1 cellular context compared by ENCODE assay signal in the genomic region with DNA sequence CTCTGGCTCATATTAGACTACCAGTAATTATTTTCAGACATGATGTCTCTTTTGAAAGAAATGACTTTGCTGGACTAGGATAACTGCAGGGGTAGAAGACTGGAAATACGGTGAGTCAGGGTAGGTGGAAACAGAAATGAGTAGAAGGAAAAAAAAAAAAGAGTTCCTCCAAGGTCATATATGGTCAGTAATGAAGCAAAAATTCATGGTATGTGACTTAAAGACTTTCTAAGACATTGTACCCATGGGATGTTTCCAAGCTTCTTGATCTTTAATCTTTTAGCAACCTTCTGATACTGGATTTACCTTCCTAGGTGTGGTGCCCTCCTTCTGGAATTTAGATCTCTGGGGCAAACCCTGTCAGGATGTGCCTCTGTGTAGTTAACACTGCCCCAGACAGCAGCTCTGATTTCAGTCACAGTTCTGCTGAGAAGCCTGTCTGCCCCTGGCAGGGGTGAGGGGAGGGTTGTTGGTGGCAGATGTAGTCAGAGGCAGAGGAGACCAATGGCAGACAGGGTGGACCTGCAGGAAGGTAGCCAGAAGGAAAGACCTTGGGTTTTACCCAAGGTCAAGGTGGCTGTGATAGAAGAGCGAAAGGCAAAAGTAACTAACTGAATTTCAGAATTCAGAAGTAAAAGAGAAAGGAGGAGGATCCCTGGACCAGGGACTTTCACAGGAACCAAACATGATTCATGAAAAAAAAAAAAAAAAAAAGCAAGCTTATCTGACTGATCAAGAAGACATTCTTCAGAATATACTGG.
TF ChIP-seq lines count a peak whose summit lies in the region.

No MANE protein-coding gene starts in this region.

TF ChIP-seq in endothelial cell of umbilical vein, 7 proteins besides CTCF, POLR2A, EP300 and RAD21:
- peak; percentile 79 for TF ChIP-seq GATA2 (IDR thresholded peaks at IDR 0.05; ENCODE audit: insufficient read depth, insufficient read length, low read depth, low read length)
- no peak for TF ChIP-seq EZH2 (IDR thresholded peaks at IDR 0.05; ENCODE audit: borderline replicate concordance, low read depth, low read length, severe bottlenecking)
- TF ChIP-seq JUN (IDR thresholded peaks at IDR 0.05; ENCODE audit: borderline replicate concordance, insufficient read depth, insufficient read length, low read depth) = peak; percentile 76
- TF ChIP-seq MYC (IDR thresholded peaks at IDR 0.05; ENCODE audit: low read depth, low read length) = no peak
- TF ChIP-seq FOS (IDR thresholded peaks at IDR 0.05; ENCODE audit: borderline replicate concordance, insufficient read depth, low read length) = peak; percentile 61
